12 cellular contexts compared by ENCODE assay signal in the genomic region with DNA sequence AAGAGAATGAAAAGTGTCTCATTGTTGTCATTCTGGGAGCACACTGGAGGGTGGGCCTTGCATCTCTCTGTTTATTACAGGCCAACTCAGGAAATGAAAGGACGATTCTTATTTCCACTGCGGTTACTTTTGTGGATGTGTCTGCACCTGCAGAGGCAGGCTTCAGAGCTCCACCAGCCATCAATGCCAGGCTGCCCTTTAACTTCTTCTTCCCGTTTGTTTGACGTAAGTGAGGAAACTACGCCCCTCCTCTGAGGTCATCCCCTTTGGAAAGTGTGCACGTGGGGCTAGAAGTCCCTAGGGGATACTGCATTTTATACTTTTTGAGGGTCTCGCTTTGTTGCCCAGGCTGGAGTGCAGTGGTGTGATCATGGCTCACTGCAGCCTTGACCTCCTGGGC. TPM values are rescaled to one million over a fixed set of nuclear protein-coding genes. Genes with fewer than 3 reads are reported as not detected.
DNase-seq lines count a peak whose midpoint lies in the region; ATAC-seq lines count a peak whose summit lies in the region.
"Had no signal": no experiment of that assay in that cellular context is flagged by ENCODE, and none has a peak within 500 bp of the region (broad histone marks: within the 10 kb centered on the region; RNA-seq: fewer than 3 reads in every experiment).

No MANE protein-coding gene starts in this region.

- ATAC-seq in HG02642 (IDR thresholded peaks at IDR 0.05; ENCODE audit: poor library complexity, unreplicated experiment) = peak; percentile 75
- ATAC-seq: HepG2, left lobe of liver, pancreas had no signal

- peak overlapping the region; percentile 86 for H3K27ac Mint-ChIP-seq in activated naive CD4-positive, alpha-beta T cell treated with anti-CD3 and anti-CD28 coated beads, Interleukin-2, amount 50 U/mL, for 24 hours
- peak overlapping the region; percentile 11 for H3K27ac Mint-ChIP-seq in activated CD4-positive, alpha-beta memory T cell treated with anti-CD3 and anti-CD28 coated beads for 36 hours

- H3K27me3 Mint-ChIP-seq in activated naive CD4-positive, alpha-beta T cell treated with anti-CD3 and anti-CD28 coated beads, Interleukin-2, amount 50 U/mL, for 24 hours = no peaks in the 10 kb centered on the region
- no peaks in the 10 kb centered on the region for H3K27me3 Mint-ChIP-seq in activated CD4-positive, alpha-beta memory T cell treated with anti-CD3 and anti-CD28 coated beads for 36 hours

- no peak overlapping the region for H3K4me3 Mint-ChIP-seq in activated naive CD4-positive, alpha-beta T cell treated with anti-CD3 and anti-CD28 coated beads, Interleukin-2, amount 50 U/mL, for 24 hours
- no peak overlapping the region for H3K4me3 Mint-ChIP-seq in activated CD4-positive, alpha-beta memory T cell treated with anti-CD3 and anti-CD28 coated beads for 36 hours

- no peak for DNase-seq in activated naive CD4-positive, alpha-beta T cell treated with Interleukin-2 at 50 U/mL for 16 hours
- DNase-seq in activated CD4-positive, alpha-beta memory T cell treated with anti-CD3 and anti-CD28 coated beads for 36 hours = peak; percentile 31
- DNase-seq in substantia nigra (lab: John Stamatoyannopoulos, UW) (no peak), anterior cingulate cortex (lab: John Stamatoyannopoulos, UW) (no peak), NCI-H2029 (lab: John Stamatoyannopoulos, UW) (no peak), UCSD-AML1 (lab: John Stamatoyannopoulos, UW; ENCODE audit: unreplicated experiment) (no peak)
- DNase-seq: pancreas had no signal

- POLR2A ChIA-PET in activated CD4-positive, alpha-beta memory T cell treated with anti-CD3 and anti-CD28 coated beads for 36 hours (lab: Charles Lee) = no interaction called here

- H3K36me3 Mint-ChIP-seq in activated naive CD4-positive, alpha-beta T cell treated with anti-CD3 and anti-CD28 coated beads, Interleukin-2, amount 50 U/mL, for 24 hours = peaks cover 4% of the 10 kb centered on the region
- peaks cover 3% of the 10 kb centered on the region for H3K36me3 Mint-ChIP-seq in activated CD4-positive, alpha-beta memory T cell treated with anti-CD3 and anti-CD28 coated beads for 36 hours

- intact Hi-C loops in activated CD4-positive, alpha-beta memory T cell treated with anti-CD3 and anti-CD28 coated beads for 36 hours (cut with micrococcal nuclease) = no loop called here

- peaks cover 32% of the 10 kb centered on the region for H3K4me1 Mint-ChIP-seq in activated naive CD4-positive, alpha-beta T cell treated with anti-CD3 and anti-CD28 coated beads, Interleukin-2, amount 50 U/mL, for 24 hours
- H3K4me1 Mint-ChIP-seq in activated CD4-positive, alpha-beta memory T cell treated with anti-CD3 and anti-CD28 coated beads for 36 hours (ENCODE audit: low read depth) = peaks cover 16% of the 10 kb centered on the region

- no peaks in the 10 kb centered on the region for H3K9me3 Mint-ChIP-seq in activated naive CD4-positive, alpha-beta T cell treated with anti-CD3 and anti-CD28 coated beads, Interleukin-2, amount 50 U/mL, for 24 hours
- no peaks in the 10 kb centered on the region for H3K9me3 Mint-ChIP-seq in activated CD4-positive, alpha-beta memory T cell treated with anti-CD3 and anti-CD28 coated beads for 36 hours

- CTCF ChIA-PET in activated CD4-positive, alpha-beta memory T cell treated with anti-CD3 and anti-CD28 coated beads for 36 hours (lab: Charles Lee) = no interaction called here

- peak overlapping the region; percentile 45 for H3K27ac ChIP-seq in substantia nigra (ENCODE audit: low read depth, low read length, poor library complexity, severe bottlenecking)
- H3K27ac ChIP-seq: pancreas, SK-N-MC had no signal

RNA-seq across cellular contexts. Expression of a gene that starts 33.7 kb away (rescaled TPM):
- 1 to 10 TPM; 6.4 to 7.6 TPM for total RNA-seq in activated CD4-positive, alpha-beta memory T cell treated with anti-CD3 and anti-CD28 coated beads for 36 hours

RNA-seq across cellular contexts. Expression of a gene that starts 41.2 kb away (rescaled TPM):
- total RNA-seq in activated CD4-positive, alpha-beta memory T cell treated with anti-CD3 and anti-CD28 coated beads for 36 hours = 1 to 10 TPM; 4.0 to 4.1 TPM
